In the genomic region with DNA sequence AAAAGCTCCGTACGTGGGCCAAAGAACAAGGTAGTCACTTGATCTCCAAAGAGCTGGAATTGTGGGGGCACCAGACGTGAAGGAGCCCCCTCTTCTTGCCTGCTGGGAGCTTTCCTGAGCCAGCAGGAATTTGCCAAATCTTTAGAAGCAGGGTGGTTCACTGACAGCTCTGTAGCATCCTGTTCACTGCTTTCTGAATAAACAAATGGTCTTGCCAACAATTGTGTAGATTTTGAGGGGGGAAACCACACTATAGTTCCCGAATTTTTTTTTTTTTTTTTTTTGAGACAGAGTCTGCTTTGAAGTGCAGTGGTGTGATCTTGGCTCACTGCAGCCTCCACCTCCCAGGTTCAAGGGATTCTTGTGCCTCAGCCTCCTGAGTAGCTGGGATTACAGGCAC, we compare ENCODE assay signal across 14 cellular contexts. TPM values are rescaled to one million over a fixed set of nuclear protein-coding genes. Genes with fewer than 3 reads are reported as not detected.
DNase-seq lines count a peak whose midpoint lies in the region; ATAC-seq, FAIRE-seq and TF ChIP-seq lines count a peak whose summit lies in the region.
"Had no signal": no experiment of that assay in that cellular context is flagged by ENCODE, and none has a peak within 500 bp of the region (broad histone marks: within the 10 kb centered on the region; RNA-seq: fewer than 3 reads in every experiment).

No MANE protein-coding gene starts in this region.

- H3K27me3 ChIP-seq in HUES64 (ENCODE audit: insufficient read depth, low read length) (no peaks in the 10 kb centered on the region), K562 (ENCODE audit: control insufficient read depth in 2 of 2, insufficient read depth in 2 of 2, low read length in 2 of 2) (no peaks in the 10 kb centered on the region), left lung (no peaks in the 10 kb centered on the region), stomach (no peaks in the 10 kb centered on the region)

- CTCF ChIA-PET in K562 (lab: Yijun Ruan, JAX; ENCODE audit: low intra/inter-chr PET ratio) = interaction anchor here (0.5 to 1.1 kb wide), 2 partner anchors 236 to 379 kb away, joined by 3 read pairs; no protein-coding TSS in a partner anchor
- CTCF ChIA-PET in activated CD8-positive, alpha-beta memory T cell treated with anti-CD3 and anti-CD28 coated beads, Interleukin-2, amount 10 ng/mL, durations not matched to agents 7 days and 5 days (lab: Charles Lee) = interaction anchor here (0.7 to 10.7 kb wide), 23 partner anchors 14 to 260 kb away, joined by 3 to 170 read pairs (median 5); partner anchors contain the start of genes BLMH and GOSR1

- H3K9me3 ChIP-seq in HUES64 (ENCODE audit: insufficient read depth, low read depth, low read length) (no peaks in the 10 kb centered on the region), K562 (replicated peaks; ENCODE audit: control insufficient read depth, insufficient read depth, low read depth, low read length) (no peaks in the 10 kb centered on the region), left lung (no peaks in the 10 kb centered on the region), stomach (no peaks in the 10 kb centered on the region)

- no peaks in the 10 kb centered on the region for H3K79me2 ChIP-seq in K562 (ENCODE audit: control insufficient read depth, insufficient read depth, low read length)

- no peak for TF ChIP-seq RAD21 in K562 (CRISPR knock-in tag; conservative IDR thresholded peaks at IDR 0.05 in 1 of 2, IDR thresholded peaks at IDR 0.05 in 1 of 2)

- H3K4me3 ChIP-seq in HUES64 (ENCODE audit: low read length) (no peak overlapping the region), K562 (no peak overlapping the region), left lung (no peak overlapping the region), stomach (no peak overlapping the region)

- in situ Hi-C loops in K562 (cut with MboI) = loop anchor here (25.0 kb wide), 1 partner anchor 371 kb away; no protein-coding TSS in a partner anchor

- H3K4me2 ChIP-seq in K562 (ENCODE audit: insufficient read depth, low read length) = no peak overlapping the region

- H4K20me1 ChIP-seq in K562 (replicated peaks; ENCODE audit: control insufficient read depth, insufficient read depth, low read length) = no peaks in the 10 kb centered on the region

- no peak for TF ChIP-seq EP300 in K562 (IDR thresholded peaks at IDR 0.05; ENCODE audit: low read length)
- TF ChIP-seq EP300 in stomach (IDR thresholded peaks at IDR 0.05) = no peak

- peaks cover 5% of the 10 kb centered on the region for H3K27me3 Mint-ChIP-seq in activated CD8-positive, alpha-beta memory T cell treated with anti-CD3 and anti-CD28 coated beads, Interleukin-2, amount 10 ng/mL, durations not matched to agents 7 days and 5 days
- H3K27me3 Mint-ChIP-seq: CD8-positive, alpha-beta memory T cell had no signal

- ATAC-seq in K562 = no peak
- ATAC-seq in left lung = no peak
- no peak for ATAC-seq in activated CD8-positive, alpha-beta memory T cell treated with anti-CD3 and anti-CD28 coated beads, Interleukin-2, amount 10 ng/mL, durations not matched to agents 7 days and 5 days
- ATAC-seq in GM19395 (IDR thresholded peaks at IDR 0.05; ENCODE audit: unreplicated experiment) = no peak
- no peak for ATAC-seq in HG03442 (IDR thresholded peaks at IDR 0.05; ENCODE audit: unreplicated experiment)

- H3K4me3 Mint-ChIP-seq in activated CD8-positive, alpha-beta memory T cell treated with anti-CD3 and anti-CD28 coated beads, Interleukin-2, amount 10 ng/mL, durations not matched to agents 7 days and 5 days = no peak overlapping the region
- H3K4me3 Mint-ChIP-seq: CD8-positive, alpha-beta memory T cell had no signal

- POLR2A ChIA-PET in K562 (lab: Yijun Ruan, JAX) = interaction anchor here (0.6 to 1.6 kb wide), 6 partner anchors 9 to 104 kb away, joined by 3 to 5 read pairs (median 4); no protein-coding TSS in a partner anchor

- TF ChIP-seq CTCF in K562 (IDR thresholded peaks at IDR 0.05 in 2 of 3, conservative IDR thresholded peaks at IDR 0.05 in 1 of 3; ENCODE audit: insufficient read depth in 2 of 3, low read depth in 1 of 3, low read length in 3 of 3) (no peak), left lung (IDR thresholded peaks at IDR 0.05) (no peak), stomach (IDR thresholded peaks at IDR 0.05) (no peak)

- H3K27ac ChIP-seq in HUES64 (ENCODE audit: low read depth, low read length) (peak overlapping the region; percentile 34), K562 (ENCODE audit: extremely low read depth, low read depth, low read length) (no peak overlapping the region), left lung (peak overlapping the region; percentile 60 to 79), stomach (peak overlapping the region in 4 of 5 donors; percentile 37 to 63 (median 44))

- peaks cover 23% of the 10 kb centered on the region for H3K4me1 Mint-ChIP-seq in activated CD8-positive, alpha-beta memory T cell treated with anti-CD3 and anti-CD28 coated beads, Interleukin-2, amount 10 ng/mL, durations not matched to agents 7 days and 5 days

- H3K36me3 ChIP-seq in HUES64 (ENCODE audit: insufficient read depth, low read length) (no peaks in the 10 kb centered on the region), K562 (ENCODE audit: control insufficient read depth, insufficient read depth, low read length) (no peaks in the 10 kb centered on the region), left lung (no peaks in the 10 kb centered on the region), stomach (no peaks in the 10 kb centered on the region)

- TF ChIP-seq POLR2A in K562 (conservative IDR thresholded peaks at IDR 0.05) (no peak), stomach (IDR thresholded peaks at IDR 0.05) (no peak)

- H3K36me3 Mint-ChIP-seq in activated CD8-positive, alpha-beta memory T cell treated with anti-CD3 and anti-CD28 coated beads, Interleukin-2, amount 10 ng/mL, durations not matched to agents 7 days and 5 days = no peaks in the 10 kb centered on the region

- no TSS peak for BruUV-seq in K562 (replicated peaks; lab: Mats Ljungman, UMichigan)

- WGBS in HUES64 = 13% methylated on average over 4 of the region's 4 CpGs
- 0% methylated on average over 1 of the region's 4 CpGs for WGBS in K562 (ENCODE audit: insufficient coverage, low coverage, missing lambda C conversion rate)
- WGBS in stomach, 5 donors = 49 to 67% (median 54%) methylated on average over 4 of the region's 4 CpGs

- H3K9ac ChIP-seq in HUES64 (ENCODE audit: low read depth, low read length) (no peak overlapping the region; the same call in 1 of the 2 replicates), K562 (ENCODE audit: insufficient read depth in 1 of 2, low read depth in 2 of 2, low read length in 2 of 2) (no peak overlapping the region)

- H2AFZ ChIP-seq in K562 (ENCODE audit: low read depth, low read length) = peak overlapping the region; percentile 76

- H3K9me1 ChIP-seq in K562 (ENCODE audit: control insufficient read depth, insufficient read depth, low read length) = no peaks in the 10 kb centered on the region

- H3K9me3 Mint-ChIP-seq in activated CD8-positive, alpha-beta memory T cell treated with anti-CD3 and anti-CD28 coated beads, Interleukin-2, amount 10 ng/mL, durations not matched to agents 7 days and 5 days (ENCODE audit: low read depth) = no peaks in the 10 kb centered on the region
- H3K9me3 Mint-ChIP-seq: CD8-positive, alpha-beta memory T cell had no signal

- FAIRE-seq in K562 (lab: Jason Lieb, UNC) = no peak
- FAIRE-seq: bronchial epithelial cell had no signal

- no peak for DNase-seq in K562 (ENCODE audit: extremely low read depth in 1 of 4, low spot score in 3 of 4)
- DNase-seq in left lung = no peak
- DNase-seq in stomach = no peak
- DNase-seq in activated CD8-positive, alpha-beta memory T cell treated with anti-CD3 and anti-CD28 coated beads, Interleukin-2, amount 10 ng/mL, durations not matched to agents 7 days and 5 days = no peak
- no peak for DNase-seq in ureter (ENCODE audit: low spot score)
- DNase-seq: CD8-positive, alpha-beta memory T cell; foreskin melanocyte; NCI-H1694 treated with DMSO at 0.1 percent for 48 hours; T-helper 9 cell had no signal

- intact Hi-C loops in K562 (cut with micrococcal nuclease) = loop anchor here (1.0 to 5.0 kb wide), 3 partner anchors 136 to 376 kb away; partner anchors contain the start of gene GOSR1
- intact Hi-C loops in left lung (cut with DNase I) = no loop called here
- intact Hi-C loops in stomach (cut with DNase I; ENCODE audit: low total_unique reads) = no loop called here

- no peak overlapping the region for H3K27ac Mint-ChIP-seq in activated CD8-positive, alpha-beta memory T cell treated with anti-CD3 and anti-CD28 coated beads, Interleukin-2, amount 10 ng/mL, durations not matched to agents 7 days and 5 days

- H3K4me1 ChIP-seq in HUES64 (ENCODE audit: insufficient read depth, low read length) = peaks cover 12% of the 10 kb centered on the region
- peaks cover 8 to 25% of the 10 kb centered on the region in 2 experiments; a peak in 4 of 5 replicates for H3K4me1 ChIP-seq in K562 (replicated peaks in 1 of 2; ENCODE audit: control insufficient read depth in 2 of 2, insufficient read depth in 2 of 2, low read length in 2 of 2)
- peaks cover 12 to 60% of the 10 kb centered on the region in 2 donors for H3K4me1 ChIP-seq in left lung
- H3K4me1 ChIP-seq in stomach = peaks cover 18 to 48% (median 39%) of the 10 kb centered on the region in 4 donors

RNA-seq across cellular contexts. Expression of gene TMIGD1, which starts 7.1 kb away (rescaled TPM):
- not detected for polyA plus RNA-seq in HUES64 (2013, experiment 1 of 2)
- polyA plus RNA-seq in HUES64 (2013, experiment 2 of 2) = not detected
- total RNA-seq in K562 (2011; cell fraction: chromatin; rRNA removed; ENCODE audit: low replicate concordance) = not detected in 2 replicates
- total RNA-seq in K562 (2011; cell fraction: nucleolus; rRNA removed) = not detected in 2 replicates
- total RNA-seq in K562 (2011; cell fraction: nucleoplasm; rRNA removed) = not detected in 2 replicates
- not detected in 2 replicates for total RNA-seq in K562 (2014; rRNA removed)
- not detected in 2 replicates for total RNA-seq in K562 (2014; rRNA removed; fragmentation: Illumina TruSeq; extraction: Trizol)
- total RNA-seq in K562 (2015; rRNA removed; fragmentation: Illumina TruSeq; extraction: Trizol) = not detected in 2 replicates
- total RNA-seq in K562 (2021) = not detected in 2 replicates
- polyA plus RNA-seq in K562 (2011; rRNA removed) = not detected in 2 replicates
- polyA plus RNA-seq in K562 (2011; cell fraction: cytosol; rRNA removed) = not detected in 2 replicates
- not detected in 2 replicates for polyA plus RNA-seq in K562 (2011; cell fraction: nucleus; rRNA removed)
- not detected in 2 replicates for polyA plus RNA-seq in K562 (2012)
- polyA plus RNA-seq in K562 (2014; fragmentation: Illumina TruSeq; extraction: Trizol) = not detected in 2 replicates
- polyA plus RNA-seq in K562 (2014; fragmentation: Nextera tagmentation; extraction: Ambion mirVana) = not detected
- polyA plus RNA-seq in K562 (2014; rRNA removed) = not detected in 2 replicates
- not detected in 2 replicates for polyA minus RNA-seq in K562 (2011; rRNA and poly(A)+ RNA removed)
- not detected in 2 replicates for polyA minus RNA-seq in K562 (2011; cell fraction: cytosol; rRNA and poly(A)+ RNA removed)
- not detected in 2 replicates for polyA minus RNA-seq in K562 (2011; cell fraction: nucleus; rRNA and poly(A)+ RNA removed)
- total RNA-seq in left lung = not detected
- 1 to 10 TPM in 1 of 5 donors, not detected in 4; 1.1 TPM for total RNA-seq in stomach
- polyA plus RNA-seq in stomach = not detected
- not detected for total RNA-seq in activated CD8-positive, alpha-beta memory T cell treated with anti-CD3 and anti-CD28 coated beads, Interleukin-2, amount 10 ng/mL, durations not matched to agents 7 days and 5 days
- total RNA-seq in ureter = not detected
- total RNA-seq: bronchial epithelial cell; CD8-positive, alpha-beta memory T cell; lower leg skin had no signal
- polyA plus RNA-seq: CD8-positive, alpha-beta memory T cell had no signal

RNA-seq across cellular contexts. Expression of gene CPD, which starts 37.8 kb away (rescaled TPM):
- 21.7 TPM for polyA plus RNA-seq in HUES64 (2013, experiment 1 of 2)
- polyA plus RNA-seq in HUES64 (2013, experiment 2 of 2) = 22.7 TPM
- total RNA-seq in K562 (2011; cell fraction: chromatin; rRNA removed; ENCODE audit: low replicate concordance) = 55.4 and 75.5 TPM in 2 replicates
- total RNA-seq in K562 (2011; cell fraction: nucleolus; rRNA removed) = 32.4 and 50.1 TPM in 2 replicates
- 56.6 and 61.7 TPM in 2 replicates for total RNA-seq in K562 (2011; cell fraction: nucleoplasm; rRNA removed)
- total RNA-seq in K562 (2014; rRNA removed) = 16.2 and 22.4 TPM in 2 replicates
- 21.9 and 26.1 TPM in 2 replicates for total RNA-seq in K562 (2014; rRNA removed; fragmentation: Illumina TruSeq; extraction: Trizol)
- 20.8 and 21.7 TPM in 2 replicates for total RNA-seq in K562 (2015; rRNA removed; fragmentation: Illumina TruSeq; extraction: Trizol)
- 21.3 and 24.4 TPM in 2 replicates for total RNA-seq in K562 (2021)
- 11.2 and 20.4 TPM in 2 replicates for polyA plus RNA-seq in K562 (2011; rRNA removed)
- 3.8 and 5.1 TPM in 2 replicates for polyA plus RNA-seq in K562 (2011; cell fraction: cytosol; rRNA removed)
- polyA plus RNA-seq in K562 (2011; cell fraction: nucleus; rRNA removed) = 8.6 and 9.4 TPM in 2 replicates
- polyA plus RNA-seq in K562 (2012) = 10.9 and 17.2 TPM in 2 replicates
- 16.4 and 16.7 TPM in 2 replicates for polyA plus RNA-seq in K562 (2014; fragmentation: Illumina TruSeq; extraction: Trizol)
- 1 to 10 TPM; 4.5 to 4.9 TPM for polyA plus RNA-seq in K562 (2014; fragmentation: Nextera tagmentation; extraction: Ambion mirVana)
- 6.9 and 8.6 TPM in 2 replicates for polyA plus RNA-seq in K562 (2014; rRNA removed)
- 55.2 and 66.7 TPM in 2 replicates for polyA minus RNA-seq in K562 (2011; rRNA and poly(A)+ RNA removed)
- 23.1 and 45.0 TPM in 2 replicates for polyA minus RNA-seq in K562 (2011; cell fraction: cytosol; rRNA and poly(A)+ RNA removed)
- 9.0 and 13.3 TPM in 2 replicates for polyA minus RNA-seq in K562 (2011; cell fraction: nucleus; rRNA and poly(A)+ RNA removed)
- total RNA-seq in left lung = 100 to 1,000 TPM in 1 of 2 donors, 10 to 100 TPM in 1; 74.4 to 124 TPM
- total RNA-seq in stomach = 100 to 1,000 TPM in 1 of 5 donors, 10 to 100 TPM in 4; 19.8 to 278 (median 52.9) TPM
- 1 to 10 TPM; 4.1 to 8.0 (median 6.8) TPM for polyA plus RNA-seq in stomach
- total RNA-seq in activated CD8-positive, alpha-beta memory T cell treated with anti-CD3 and anti-CD28 coated beads, Interleukin-2, amount 10 ng/mL, durations not matched to agents 7 days and 5 days = 10 to 100 TPM; 19.9 to 25.6 TPM
- 61.0 TPM for total RNA-seq in ureter

RNA-seq across cellular contexts. Expression of gene BLMH, which starts 49.2 kb away (rescaled TPM):
- polyA plus RNA-seq in HUES64 (2013, experiment 1 of 2) = 56.6 TPM
- polyA plus RNA-seq in HUES64 (2013, experiment 2 of 2) = 60.5 TPM
- 72.7 and 152 TPM in 2 replicates for total RNA-seq in K562 (2011; cell fraction: chromatin; rRNA removed; ENCODE audit: low replicate concordance)
- 40.2 and 50.1 TPM in 2 replicates for total RNA-seq in K562 (2011; cell fraction: nucleolus; rRNA removed)
- total RNA-seq in K562 (2011; cell fraction: nucleoplasm; rRNA removed) = 84.8 and 99.5 TPM in 2 replicates
- total RNA-seq in K562 (2014; rRNA removed) = 54.9 and 61.5 TPM in 2 replicates
- total RNA-seq in K562 (2014; rRNA removed; fragmentation: Illumina TruSeq; extraction: Trizol) = 103 and 110 TPM in 2 replicates
- 75.8 and 78.7 TPM in 2 replicates for total RNA-seq in K562 (2015; rRNA removed; fragmentation: Illumina TruSeq; extraction: Trizol)
- total RNA-seq in K562 (2021) = 106 and 118 TPM in 2 replicates
- polyA plus RNA-seq in K562 (2011; rRNA removed) = 21.3 and 45.3 TPM in 2 replicates
- 18.2 and 21.3 TPM in 2 replicates for polyA plus RNA-seq in K562 (2011; cell fraction: cytosol; rRNA removed)
- polyA plus RNA-seq in K562 (2011; cell fraction: nucleus; rRNA removed) = 28.2 and 35.4 TPM in 2 replicates
- 64.1 and 83.7 TPM in 2 replicates for polyA plus RNA-seq in K562 (2012)
- 103 and 113 TPM in 2 replicates for polyA plus RNA-seq in K562 (2014; fragmentation: Illumina TruSeq; extraction: Trizol)
- polyA plus RNA-seq in K562 (2014; fragmentation: Nextera tagmentation; extraction: Ambion mirVana) = 10 to 100 TPM; 26.0 to 38.7 TPM
- polyA plus RNA-seq in K562 (2014; rRNA removed) = 67.3 and 69.7 TPM in 2 replicates
- polyA minus RNA-seq in K562 (2011; rRNA and poly(A)+ RNA removed) = 40.0 and 65.9 TPM in 2 replicates
- 23.3 and 36.8 TPM in 2 replicates for polyA minus RNA-seq in K562 (2011; cell fraction: cytosol; rRNA and poly(A)+ RNA removed)
- 30.9 and 33.9 TPM in 2 replicates for polyA minus RNA-seq in K562 (2011; cell fraction: nucleus; rRNA and poly(A)+ RNA removed)
- 10 to 100 TPM; 30.0 to 34.8 TPM for total RNA-seq in left lung
- total RNA-seq in stomach = 10 to 100 TPM in 3 of 5 donors, 1 to 10 TPM in 1, not detected in 1; 5.4 to 32.4 (median 28.4) TPM
- 10 to 100 TPM; 12.8 to 14.7 (median 14.4) TPM for polyA plus RNA-seq in stomach
- 10 to 100 TPM; 68.0 to 70.5 TPM for total RNA-seq in activated CD8-positive, alpha-beta memory T cell treated with anti-CD3 and anti-CD28 coated beads, Interleukin-2, amount 10 ng/mL, durations not matched to agents 7 days and 5 days
- 30.7 TPM for total RNA-seq in ureter
